In the genomic region with DNA sequence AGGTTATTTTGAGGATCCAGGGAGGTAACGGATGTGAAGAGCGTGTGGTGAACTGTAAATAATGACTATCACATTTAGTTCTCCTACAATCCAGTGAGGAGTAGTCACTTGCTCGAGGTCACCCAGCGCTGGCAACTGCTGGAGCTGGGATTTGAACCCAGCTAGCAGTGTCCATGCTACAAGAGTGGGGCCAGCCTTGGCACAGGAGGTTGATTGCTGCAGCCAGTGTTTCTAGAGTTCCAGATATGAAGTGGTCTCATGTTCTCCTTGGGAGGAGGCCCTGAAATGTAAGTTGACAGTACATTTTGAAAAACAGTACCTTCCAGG, we compare ENCODE assay signal across 8 cellular contexts. TPM values are rescaled to one million over a fixed set of nuclear protein-coding genes. Genes with fewer than 3 reads are reported as not detected.
DNase-seq lines count a peak whose midpoint lies in the region; ATAC-seq and TF ChIP-seq lines count a peak whose summit lies in the region.

No MANE protein-coding gene starts in this region.

- POLR2A ChIA-PET in naive thymus-derived CD8-positive, alpha-beta T cell (lab: Charles Lee) = interaction anchor here (0.7 to 8.7 kb wide), 15 partner anchors 11 to 170 kb away, joined by 3 to 180 read pairs (median 8); a partner anchor contains a TSS

- H3K36me3 Mint-ChIP-seq in naive thymus-derived CD8-positive, alpha-beta T cell = peaks cover 4 to 29% (median 13%) of the 10 kb centered on the region in 3 donors

- peaks cover 0 to 6% (median 0%) of the 10 kb centered on the region in 9 donors for H3K9me3 Mint-ChIP-seq in naive thymus-derived CD8-positive, alpha-beta T cell

- peaks cover 40 to 84% (median 81%) of the 10 kb centered on the region in 4 donors for H3K4me1 Mint-ChIP-seq in naive thymus-derived CD8-positive, alpha-beta T cell

- peak overlapping the region; percentile 68 to 100 (median 95) for H3K27ac Mint-ChIP-seq in naive thymus-derived CD8-positive, alpha-beta T cell

- H3K4me3 ChIP-seq in epithelial cell of proximal tubule (ENCODE audit: low read depth, low read length) = peak overlapping the region; percentile 78

- H3K27me3 Mint-ChIP-seq in naive thymus-derived CD8-positive, alpha-beta T cell = peaks cover 0 to 5% (median 0%) of the 10 kb centered on the region in 5 donors

- peak; percentile 0 for ATAC-seq in GM21528 (IDR thresholded peaks at IDR 0.05; ENCODE audit: low FRiP score, unreplicated experiment)
- no peak for ATAC-seq in naive thymus-derived CD8-positive, alpha-beta T cell
- no peak for ATAC-seq in GM18907 (IDR thresholded peaks at IDR 0.05; ENCODE audit: unreplicated experiment)
- no peak for ATAC-seq in GM19395 (IDR thresholded peaks at IDR 0.05; ENCODE audit: unreplicated experiment)

- no peak for TF ChIP-seq CTCF in epithelial cell of proximal tubule (conservative IDR thresholded peaks at IDR 0.05; ENCODE audit: low read depth, low read length)

- peak; percentile 51 for DNase-seq in AG20443 (ENCODE audit: low spot score)
- peak; percentile 40 for DNase-seq in SK-N-DZ (ENCODE audit: low spot score)
- no peak for DNase-seq in epithelial cell of proximal tubule (ENCODE audit: low read depth)
- no peak for DNase-seq in naive thymus-derived CD8-positive, alpha-beta T cell
- DNase-seq in NCI-H1930 (lab: John Stamatoyannopoulos, UW) = no peak

- H3K4me3 Mint-ChIP-seq in naive thymus-derived CD8-positive, alpha-beta T cell = peak overlapping the region; percentile 74 to 94 (median 87)

RNA-seq across cellular contexts. Expression of a gene that starts 0.8 kb away (rescaled TPM):
- 6.5 and 7.8 TPM in 2 replicates for polyA plus RNA-seq in SK-N-DZ (2014; cell fraction: cytosol; rRNA removed)
- 7.7 and 8.2 TPM in 2 replicates for polyA plus RNA-seq in SK-N-DZ (2014; cell fraction: nucleus; rRNA removed)
- total RNA-seq in epithelial cell of proximal tubule = 19.0 and 35.4 TPM in 2 replicates
- total RNA-seq in naive thymus-derived CD8-positive, alpha-beta T cell = 10 to 100 TPM; 13.8 to 16.6 TPM
- 10 to 100 TPM; 45.9 to 59.0 (median 51.5) TPM for polyA plus RNA-seq in naive thymus-derived CD8-positive, alpha-beta T cell

RNA-seq across cellular contexts. Expression of a gene that starts 1.0 kb away (rescaled TPM):
- not detected in 2 replicates for polyA plus RNA-seq in SK-N-DZ (2014; cell fraction: cytosol; rRNA removed)
- polyA plus RNA-seq in SK-N-DZ (2014; cell fraction: nucleus; rRNA removed) = not detected in 2 replicates
- 3,154 and 10,636 TPM in 2 replicates for total RNA-seq in epithelial cell of proximal tubule
- over 10,000 TPM; 14,495 to 21,271 TPM for total RNA-seq in naive thymus-derived CD8-positive, alpha-beta T cell
- polyA plus RNA-seq in naive thymus-derived CD8-positive, alpha-beta T cell = 10 to 100 TPM in 1 of 3 donors, not detected in 2; 33.0 TPM

RNA-seq across cellular contexts. Expression of a gene that starts 6.1 kb away (rescaled TPM):
- 10.9 and 15.1 TPM in 2 replicates for polyA plus RNA-seq in SK-N-DZ (2014; cell fraction: cytosol; rRNA removed)
- polyA plus RNA-seq in SK-N-DZ (2014; cell fraction: nucleus; rRNA removed) = 30.1 and 40.3 TPM in 2 replicates
- total RNA-seq in epithelial cell of proximal tubule = 11.9 and 17.5 TPM in 2 replicates
- total RNA-seq in naive thymus-derived CD8-positive, alpha-beta T cell = under 1 TPM in 1 of 2 experiments, not detected in 1; 0.29 TPM
- polyA plus RNA-seq in naive thymus-derived CD8-positive, alpha-beta T cell = under 1 TPM; 0.13 to 0.25 (median 0.24) TPM

RNA-seq across cellular contexts. Expression of a gene that starts 8.1 kb away (rescaled TPM):
- polyA plus RNA-seq in SK-N-DZ (2014; cell fraction: cytosol; rRNA removed) = 2.9 and 4.0 TPM in 2 replicates
- polyA plus RNA-seq in SK-N-DZ (2014; cell fraction: nucleus; rRNA removed) = 0.88 and 4.5 TPM in 2 replicates
- total RNA-seq in epithelial cell of proximal tubule = not detected in 2 replicates
- total RNA-seq in naive thymus-derived CD8-positive, alpha-beta T cell = 10 to 100 TPM; 24.2 to 25.4 TPM
- 100 to 1,000 TPM in 1 of 3 donors, 10 to 100 TPM in 2; 82.2 to 128 (median 91.6) TPM for polyA plus RNA-seq in naive thymus-derived CD8-positive, alpha-beta T cell

RNA-seq across cellular contexts. Expression of a gene that starts 14.9 kb away (rescaled TPM):
- polyA plus RNA-seq in SK-N-DZ (2014; cell fraction: cytosol; rRNA removed) = 2.2 TPM in 1 of 2 replicates, not detected in the other
- polyA plus RNA-seq in SK-N-DZ (2014; cell fraction: nucleus; rRNA removed) = 2.3 TPM in 1 of 2 replicates, not detected in the other
- 0.43 TPM in 1 of 2 replicates, not detected in the other for total RNA-seq in epithelial cell of proximal tubule
- not detected for total RNA-seq in naive thymus-derived CD8-positive, alpha-beta T cell
- polyA plus RNA-seq in naive thymus-derived CD8-positive, alpha-beta T cell = not detected

Comparison
In these comparisons a context has a peak if more than half of its experiments do, and no peak if none do; other contexts are left out.
1. DNase-seq: peak in AG20443 (single experiment) and SK-N-DZ (single experiment); none in epithelial cell of proximal tubule (single experiment), naive thymus-derived CD8-positive, alpha-beta T cell (0 of 10) and NCI-H1930 (0 of 2).
2. RNA of a gene that starts 6.1 kb away (total RNA-seq): 11.9 to 17.5 TPM in epithelial cell of proximal tubule; 0.29 TPM in naive thymus-derived CD8-positive, alpha-beta T cell; every median in the first group is over 10 times any median in the second.